30 cellular contexts compared by ENCODE assay signal in genomic region chr13:30017880-30018279, GRCh38.
DNase-seq lines count a peak whose midpoint lies in the region; ATAC-seq, FAIRE-seq and TF ChIP-seq lines count a peak whose summit lies in the region.
"Had no signal": no experiment of that assay in that cellular context is flagged by ENCODE, and none has a peak within 500 bp of the region (broad histone marks: within the 10 kb centered on the region; RNA-seq: fewer than 3 reads in every experiment).

No MANE protein-coding gene starts in this region.

- no peak for TF ChIP-seq EP300 in H1 (IDR thresholded peaks at IDR 0.05; ENCODE audit: borderline replicate concordance in 1 of 2, low read depth in 2 of 2, low read length in 2 of 2)

- H3K79me1 ChIP-seq in H1 (ENCODE audit: low read depth, low read length) = no peaks in the 10 kb centered on the region

- no peak for ATAC-seq in HG03196 (IDR thresholded peaks at IDR 0.05; ENCODE audit: unreplicated experiment)
- ATAC-seq: A549, body of pancreas had no signal

- TF ChIP-seq CTCF in H1 (IDR thresholded peaks at IDR 0.05; ENCODE audit: control extremely low read depth in 1 of 3, insufficient read depth in 1 of 3, low read depth in 1 of 3, low read length in 3 of 3) (peak; percentile 31 to 40 (median 32); a peak in 3 of 4 replicates), Caco-2 (IDR thresholded peaks at IDR 0.05; ENCODE audit: insufficient read depth in 1 of 2, low read depth in 1 of 2, low read length in 1 of 2, severe bottlenecking in 1 of 2, unreplicated experiment in 1 of 2) (no peak)

- no peak overlapping the region for H2BK120ac ChIP-seq in H1 (replicated peaks; ENCODE audit: low read depth, low read length)

- H3K18ac ChIP-seq in H1 (ENCODE audit: extremely low read depth, low read length) = no peak overlapping the region

- no peak overlapping the region for H3K27ac ChIP-seq in H1 (ENCODE audit: low read depth, low read length)
- H3K27ac ChIP-seq: A549, body of pancreas, coronary artery, hepatocyte, right atrium auricular region, transverse colon had no signal

- TF ChIP-seq RAD21 in H1 (IDR thresholded peaks at IDR 0.05 in 1 of 2, conservative IDR thresholded peaks at IDR 0.05 in 1 of 2; ENCODE audit: low read depth in 2 of 2, low read length in 2 of 2) = peak in 1 of 2 experiments; percentile 34; a peak in 1 of 4 replicates

- no peak for TF ChIP-seq POLR2A in H1 (IDR thresholded peaks at IDR 0.05; ENCODE audit: control extremely low read depth in 1 of 2, low read depth in 2 of 2, low read length in 2 of 2)

- H3K4me1 ChIP-seq in H1 (replicated peaks in 1 of 4; ENCODE audit: control insufficient read depth in 3 of 4, insufficient read depth in 4 of 4, low read length in 3 of 4) (peaks cover 4 to 23% (median 9%) of the 10 kb centered on the region in 4 experiments; a peak in 5 of 7 replicates), Caco-2 (peaks cover 23% of the 10 kb centered on the region)
- H3K4me1 ChIP-seq: body of pancreas, right atrium auricular region, transverse colon had no signal

- no peaks in the 10 kb centered on the region for H3K27me3 ChIP-seq in H1 (replicated peaks in 1 of 4; ENCODE audit: control insufficient read depth in 3 of 4, extremely low read depth in 1 of 4, insufficient read depth in 3 of 4, low read length in 3 of 4)
- no peaks in the 10 kb centered on the region for H3K27me3 ChIP-seq in Caco-2 (replicated peaks; ENCODE audit: control insufficient read depth, insufficient read depth, low read length)
- H3K27me3 ChIP-seq: body of pancreas, hepatocyte, right atrium auricular region, transverse colon had no signal

- H3K56ac ChIP-seq in H1 (replicated peaks; ENCODE audit: insufficient read length, low read depth, low read length) = no peak overlapping the region

- no peak overlapping the region for H4K8ac ChIP-seq in H1 (ENCODE audit: extremely low read depth, insufficient read depth, low read length)

- H3K9me3 ChIP-seq in H1 (ENCODE audit: insufficient read depth in 2 of 2, low read depth in 1 of 2, low read length in 1 of 2) (no peaks in the 10 kb centered on the region), Caco-2 (no peaks in the 10 kb centered on the region)
- H3K9me3 ChIP-seq: A549, body of pancreas, right atrium auricular region, transverse colon had no signal

- H4K20me1 ChIP-seq in H1 (replicated peaks in 1 of 2; ENCODE audit: control insufficient read depth in 1 of 2, insufficient read depth in 2 of 2, low read length in 2 of 2) = no peaks in the 10 kb centered on the region

- H3K4me3 ChIP-seq in H1 (ENCODE audit: extremely low read depth in 1 of 4, insufficient read depth in 2 of 4, low read depth in 3 of 4, low read length in 4 of 4) (no peak overlapping the region), Caco-2 (ENCODE audit: low read depth, low read length) (no peak overlapping the region)
- H3K4me3 ChIP-seq: A549, body of pancreas, coronary artery, hepatocyte, lung, right atrium auricular region, transverse colon had no signal

- H3K36me3 Mint-ChIP-seq in Caco-2 (ENCODE audit: insufficient read depth, unreplicated experiment) = no peaks in the 10 kb centered on the region

- H3K23ac ChIP-seq in H1 (ENCODE audit: insufficient read length) = no peak overlapping the region

- H2AK5ac ChIP-seq in H1 (ENCODE audit: low read depth, low read length) = no peak overlapping the region

- H2AFZ ChIP-seq in H1 (ENCODE audit: low read length) = no peak overlapping the region
- H2AFZ ChIP-seq: hepatocyte had no signal

- H3K9me3 Mint-ChIP-seq in Caco-2 (ENCODE audit: unreplicated experiment) = no peaks in the 10 kb centered on the region
- H3K9me3 Mint-ChIP-seq: stimulated activated naive CD8-positive, alpha-beta T cell treated with anti-CD3 and anti-CD28 coated beads, Interleukin-15, Interleukin-2, amounts not matched to agents 100 ng/mL and 50 ng/mL, for 24 hours had no signal

- CTCF ChIA-PET in H1 (lab: Charles Lee; ENCODE audit: partially characterized antibody) (interaction anchor here (0.5 to 1.5 kb wide), 8 partner anchors 10 to 214 kb away, joined by 3 to 5 read pairs (median 3); no protein-coding TSS in a partner anchor), Caco-2 (lab: Charles Lee) (no interaction called here)

- H3K23me2 ChIP-seq in H1 (ENCODE audit: low read depth, low read length) = no peaks in the 10 kb centered on the region; the same call in 1 of the 2 replicates

- H3K4ac ChIP-seq in H1 (replicated peaks; ENCODE audit: insufficient read length, low read depth, low read length) = no peak overlapping the region

- POLR2A ChIA-PET in H1 (lab: Charles Lee; ENCODE audit: partially characterized antibody) = interaction anchor here (1.6 kb wide), 1 partner anchor 46 kb away, joined by 3 read pairs; no protein-coding TSS in a partner anchor
- POLR2A ChIA-PET in Caco-2 (lab: Charles Lee) = no interaction called here

- H2BK15ac ChIP-seq in H1 (ENCODE audit: low read length) = no peak overlapping the region

- BruUV-seq in Caco-2 (replicated peaks; lab: Mats Ljungman, UMichigan) = no TSS peak

- H3K27ac Mint-ChIP-seq in Caco-2 (ENCODE audit: unreplicated experiment) = no peak overlapping the region
- H3K27ac Mint-ChIP-seq: stimulated activated naive CD8-positive, alpha-beta T cell treated with anti-CD3 and anti-CD28 coated beads, Interleukin-15, Interleukin-2, amounts not matched to agents 100 ng/mL and 50 ng/mL, for 24 hours had no signal

- no peak overlapping the region for H3K4me3 Mint-ChIP-seq in Caco-2 (ENCODE audit: unreplicated experiment)
- H3K4me3 Mint-ChIP-seq: stimulated activated naive CD8-positive, alpha-beta T cell treated with anti-CD3 and anti-CD28 coated beads, Interleukin-15, Interleukin-2, amounts not matched to agents 100 ng/mL and 50 ng/mL, for 24 hours had no signal

- no peaks in the 10 kb centered on the region for H3K27me3 Mint-ChIP-seq in Caco-2 (ENCODE audit: insufficient read depth, unreplicated experiment)

- peak; percentile 52 for DNase-seq in NCI-H82 (lab: John Stamatoyannopoulos, UW)
- DNase-seq in NCI-H82 treated with DMSO at 0.1 percent for 48 hours (lab: John Stamatoyannopoulos, UW; ENCODE audit: unreplicated experiment) = no peak
- no peak for DNase-seq in H1 (ENCODE audit: low read depth in 1 of 2, low spot score in 2 of 2)
- peak; percentile 32 for DNase-seq in medulla oblongata (ENCODE audit: extremely low spot score)
- DNase-seq in superior temporal gyrus (ENCODE audit: extremely low spot score) = peak; percentile 35
- no peak for DNase-seq in Caco-2
- no peak for DNase-seq in GM19240 (ENCODE audit: insufficient read length, low spot score)
- DNase-seq: activated CD4-positive, alpha-beta T cell treated with anti-CD3 and anti-CD28 coated beads, Interleukin-2, amount 50 U/mL, for 48 hours; activated CD4-positive, CD25-positive, alpha-beta regulatory T cell; activated CD8-positive, alpha-beta memory T cell treated with anti-CD3 and anti-CD28 coated beads, Interleukin-2, amount 50 U/mL, for 48 hours; activated effector memory CD4-positive, alpha-beta T cell treated with anti-CD3 and anti-CD28 coated beads, Interleukin-2, amount 50 U/mL, for 16 hours; body of pancreas; COR-L47; NCI-H1417 treated with DMSO at 0.1 percent for 48 hours; NCI-H2171; NCI-H524; stimulated activated CD4-positive, alpha-beta T cell treated with anti-CD3 and anti-CD28 coated beads, Interleukin-12 subunit alpha, Interleukin-12 subunit beta, amount 100 ng/mL, for 4 hours; stimulated activated CD4-positive, alpha-beta T cell treated with anti-CD3 and anti-CD28 coated beads, Interleukin-4, amount 100 ng/mL, for 4 hours; T1000; transverse colon had no signal

- no peak overlapping the region for H2BK5ac ChIP-seq in H1 (ENCODE audit: low read depth, low read length)

- peak; percentile 83 for FAIRE-seq in H1 (lab: Jason Lieb, UNC)
- FAIRE-seq: A549, endometrium, H54, keratinocyte had no signal

- no peak overlapping the region for H4K91ac ChIP-seq in H1 (replicated peaks; ENCODE audit: insufficient read length, low read length)

- intact Hi-C loops in Caco-2 (cut with micrococcal nuclease; ENCODE audit: unreplicated experiment) = no loop called here

- H3K36me3 ChIP-seq in H1 (ENCODE audit: control insufficient read depth in 2 of 4, insufficient read depth in 4 of 4, low read length in 3 of 4) = no peaks in the 10 kb centered on the region
- no peaks in the 10 kb centered on the region for H3K36me3 ChIP-seq in Caco-2 (ENCODE audit: control insufficient read depth, insufficient read depth, low read length)
- H3K36me3 ChIP-seq: right atrium auricular region, transverse colon had no signal

- 73% methylated on average over 4 of the region's 4 CpGs; no CpG with 5 or more reads in 1 of the 2 experiments for WGBS in H1 (ENCODE audit: extremely low coverage in 1 of 2, insufficient coverage in 1 of 2, insufficient read length in 1 of 2, insufficient replicate concordance in 2 of 2, low coverage in 1 of 2, low lambda C conversion rate in 2 of 2, missing lambda C conversion rate in 1 of 2), 2 experiments

- peak overlapping the region; percentile 40; the same call in 1 of the 2 replicates for H2BK12ac ChIP-seq in H1 (ENCODE audit: low read depth, low read length)

- no peak overlapping the region for H4K5ac ChIP-seq in H1 (ENCODE audit: insufficient read length, low read depth, low read length)

- H3K4me1 Mint-ChIP-seq in Caco-2 (ENCODE audit: low read depth, unreplicated experiment) = peaks cover 16% of the 10 kb centered on the region

- H3K9ac ChIP-seq in H1 (replicated peaks in 1 of 4; ENCODE audit: extremely low read depth in 1 of 4, low read depth in 3 of 4, low read length in 3 of 4) = no peak overlapping the region

- H3K4me2 ChIP-seq in H1 (ENCODE audit: insufficient read depth in 1 of 2, low read depth in 2 of 2, low read length in 2 of 2) = no peak overlapping the region
- H3K4me2 ChIP-seq: A549, hepatocyte had no signal

- no peaks in the 10 kb centered on the region for H3K79me2 ChIP-seq in H1 (ENCODE audit: control insufficient read depth in 1 of 2, insufficient read depth in 2 of 2, low read length in 2 of 2)
- H3K79me2 ChIP-seq: hepatocyte had no signal

- H2BK20ac ChIP-seq in H1 (ENCODE audit: low read length) = peak overlapping the region; percentile 23; the same call in 1 of the 2 replicates

- no peak overlapping the region for H3K14ac ChIP-seq in H1 (ENCODE audit: insufficient read length)

TF ChIP-seq in H1, 55 proteins besides CTCF, POLR2A, EP300 and RAD21 (continues in another document):
- no peak for TF ChIP-seq RBBP5 (IDR thresholded peaks at IDR 0.05; ENCODE audit: borderline replicate concordance, low read depth, low read length)
- TF ChIP-seq TAF1 (IDR thresholded peaks at IDR 0.05; ENCODE audit: low read depth, low read length) = no peak

Comparison
In these comparisons a context has a peak if more than half of its experiments do, and no peak if none do; other contexts are left out.
1. DNase-seq: peak in NCI-H82 (single experiment), medulla oblongata (single experiment) and superior temporal gyrus (single experiment); none in NCI-H82 treated with DMSO at 0.1 percent for 48 hours (single experiment), H1 (0 of 2), Caco-2 (0 of 2) and GM19240 (single experiment).
2. CTCF ChIP-seq: peak in H1 (3 of 3); none in Caco-2 (0 of 2).